Comparison of ENCODE assay signal across 1 cellular context in genomic region chr1:53238197-53239155, GRCh38.
TF ChIP-seq lines count a peak whose summit lies in the region.

MAGOH (minus strand) TSS chr1:53238518; CDS start chr1:53238448, 70 bp downstream.

TF ChIP-seq in GM12878, 131 proteins besides CTCF, POLR2A, EP300 and RAD21 (continued from another document):
- TF ChIP-seq CBFB (IDR thresholded peaks at IDR 0.05; ENCODE audit: low read depth), result peak; percentile 73
- TF ChIP-seq SMAD1 (IDR thresholded peaks at IDR 0.05; ENCODE audit: low read depth, partially characterized antibody), result peak; percentile 30
- TF ChIP-seq CHD2 (IDR thresholded peaks at IDR 0.05; ENCODE audit: borderline replicate concordance, low read depth, low read length), result peak; percentile 54; the same call in 1 of the 2 replicates
- TF ChIP-seq MLLT1 (IDR thresholded peaks at IDR 0.05), result peak; percentile 97
- no peak for TF ChIP-seq IRF5 (IDR thresholded peaks at IDR 0.05; ENCODE audit: borderline replicate concordance)
- TF ChIP-seq SUPT20H (IDR thresholded peaks at IDR 0.05; ENCODE audit: borderline replicate concordance, control insufficient read depth, low read depth, low read length), result no peak
- TF ChIP-seq CHD4 (IDR thresholded peaks at IDR 0.05), result no peak
- TF ChIP-seq JUND (IDR thresholded peaks at IDR 0.05; ENCODE audit: low read depth, low read length), result 0 out of 2 replicates have a peak, but pooled peaks have one; percentile 13
- TF ChIP-seq SKIL (IDR thresholded peaks at IDR 0.05; ENCODE audit: low read depth, poor library complexity, severe bottlenecking), result no peak
- TF ChIP-seq NFYA (IDR thresholded peaks at IDR 0.05; ENCODE audit: borderline replicate concordance, low read depth, low read length), result no peak
- peak; percentile 73; the same call in 1 of the 2 replicates for TF ChIP-seq RUNX3 (IDR thresholded peaks at IDR 0.05; ENCODE audit: low read length)
- TF ChIP-seq SIN3A (IDR thresholded peaks at IDR 0.05; ENCODE audit: low read depth, low read length), result peak; percentile 87
- no peak for TF ChIP-seq YBX1 (IDR thresholded peaks at IDR 0.05)
- TF ChIP-seq MXI1 (IDR thresholded peaks at IDR 0.05; ENCODE audit: low read depth, low read length), result peak; percentile 74
- 0 out of 2 replicates have a peak, but pooled peaks have one; percentile 37 for TF ChIP-seq RFX5 (IDR thresholded peaks at IDR 0.05; ENCODE audit: low read depth, low read length)
- TF ChIP-seq SP1 (IDR thresholded peaks at IDR 0.05; ENCODE audit: low read depth, low read length), result peak; percentile 53
- peak; percentile 67; the same call in 1 of the 2 replicates for TF ChIP-seq STAT1 (conservative IDR thresholded peaks at IDR 0.05)
- peak; percentile 55; a peak in 2 of 4 replicates for TF ChIP-seq BHLHE40 (IDR thresholded peaks at IDR 0.05; ENCODE audit: borderline replicate concordance in 1 of 2, low read depth in 2 of 2, low read length in 1 of 2)
- TF ChIP-seq RELB (IDR thresholded peaks at IDR 0.05; ENCODE audit: low read depth), result peak; percentile 97
- TF ChIP-seq NFXL1 (IDR thresholded peaks at IDR 0.05; ENCODE audit: borderline replicate concordance), result no peak
- peak; percentile 89; the same call in 1 of the 2 replicates for TF ChIP-seq ATF3 (IDR thresholded peaks at IDR 0.05; ENCODE audit: borderline replicate concordance, extremely low read depth, low read depth, low read length)
- 0 out of 2 replicates have a peak, but pooled peaks have one; percentile 34 for TF ChIP-seq SMARCA5 (IDR thresholded peaks at IDR 0.05)
- TF ChIP-seq NKRF (conservative IDR thresholded peaks at IDR 0.05), result peak; percentile 28
- peak; percentile 86 for TF ChIP-seq NR2C1 (IDR thresholded peaks at IDR 0.05)
- peak; percentile 72; the same call in 1 of the 2 replicates for TF ChIP-seq MAX (IDR thresholded peaks at IDR 0.05; ENCODE audit: low read depth, low read length)
- peak; percentile 76; the same call in 1 of the 2 replicates for TF ChIP-seq TAF1 (IDR thresholded peaks at IDR 0.05; ENCODE audit: borderline replicate concordance, low read depth, low read length)
- TF ChIP-seq PML (IDR thresholded peaks at IDR 0.05; ENCODE audit: low read length), result 0 out of 2 replicates have a peak, but pooled peaks have one; percentile 76
- TF ChIP-seq PAX5 (IDR thresholded peaks at IDR 0.05; ENCODE audit: borderline replicate concordance, low read depth, low read length), result peak; percentile 31; the same call in 1 of the 2 replicates
